1 cellular context compared by ENCODE assay signal in genomic region chr13:47853236-47853635, GRCh38.
TF ChIP-seq lines count a peak whose summit lies in the region.

No MANE protein-coding gene starts in this region.

TF ChIP-seq in SK-N-SH, 30 proteins besides CTCF, POLR2A, EP300 and RAD21 (continued from another document):
- no peak for TF ChIP-seq ZBTB33 (IDR thresholded peaks at IDR 0.05; ENCODE audit: borderline replicate concordance, low read depth)
- TF ChIP-seq USF1 (IDR thresholded peaks at IDR 0.05; ENCODE audit: borderline replicate concordance, low read depth): no peak
- no peak for TF ChIP-seq SIN3A (IDR thresholded peaks at IDR 0.05; ENCODE audit: borderline replicate concordance, low read depth, low read length)
- TF ChIP-seq TEAD4 (IDR thresholded peaks at IDR 0.05; ENCODE audit: borderline replicate concordance, insufficient read depth): peak; percentile 32; the same call in 1 of the 2 replicates
